In genomic region chr17:82303944-82304808, GRCh38 we compare ENCODE assay signal across 1 cellular context.
TF ChIP-seq lines count a peak whose summit lies in the region.

No MANE protein-coding gene starts in this region.

TF ChIP-seq in HEK293, 187 proteins besides CTCF, POLR2A, EP300 and RAD21 (continued from another document):
- no peak for TF ChIP-seq ZNF274 (IDR thresholded peaks at IDR 0.05; ENCODE audit: low read length)
- no peak for TF ChIP-seq ZNF274 (tag by site-specific recombination; IDR thresholded peaks at IDR 0.05; ENCODE audit: borderline replicate concordance)
- no peak for TF ChIP-seq ZNF530 (tag by site-specific recombination; IDR thresholded peaks at IDR 0.05; ENCODE audit: low read depth)
- 0 out of 2 replicates have a peak, but pooled peaks have one; percentile 16 for TF ChIP-seq ZNF398 (tag by site-specific recombination; IDR thresholded peaks at IDR 0.05)
- peak; percentile 18; the same call in 1 of the 2 replicates for TF ChIP-seq PATZ1 (tag by site-specific recombination; IDR thresholded peaks at IDR 0.05)
- TF ChIP-seq ZBTB8A (tag by site-specific recombination; IDR thresholded peaks at IDR 0.05): no peak
- TF ChIP-seq ZNF785 (tag by site-specific recombination; IDR thresholded peaks at IDR 0.05): no peak
- TF ChIP-seq ZNF529 (tag by site-specific recombination; IDR thresholded peaks at IDR 0.05; ENCODE audit: insufficient replicate concordance): no peak
